23 cellular contexts compared by ENCODE assay signal in the genomic region with DNA sequence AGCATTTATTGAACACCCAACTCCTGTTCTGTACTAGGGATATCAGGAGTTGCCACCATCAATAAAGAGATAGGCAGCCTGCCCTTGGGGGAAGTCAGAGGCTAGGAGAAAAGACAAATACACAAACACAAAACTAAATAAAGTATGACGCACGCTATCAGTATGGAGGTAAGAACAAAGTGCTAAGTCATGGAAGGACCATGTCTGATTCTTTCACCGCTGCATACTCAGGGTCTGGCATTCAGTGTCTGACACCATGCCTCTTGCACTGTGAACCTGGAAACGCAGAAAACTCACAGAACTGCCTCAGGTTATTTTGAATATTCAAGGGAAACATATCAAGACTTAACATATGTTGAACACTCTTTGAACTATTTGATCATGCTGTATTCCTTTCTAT.
"Had no signal": no experiment of that assay in that cellular context is flagged by ENCODE, and none has a peak within 500 bp of the region (broad histone marks: within the 10 kb centered on the region; RNA-seq: fewer than 3 reads in every experiment).

No MANE protein-coding gene starts in this region.

- H3K4me2 ChIP-seq: SK-N-SH had no signal

- DNase-seq: Karpas-422, KG1, MG63, NCI-H1092, NCI-H1105 treated with DMSO at 0.1 percent for 48 hours, NCI-H1417 treated with DMSO at 0.1 percent for 48 hours, NCI-H146, NCI-H1694 treated with DMSO at 0.1 percent for 48 hours, NCI-H1930, NCI-H2081, NCI-H2107, NCI-H2227 treated with DMSO at 0.1 percent for 48 hours, NCI-H510A, NCI-H524 treated with DMSO at 0.1 percent for 48 hours, NCI-H69, NCI-H774, SHP77, SK-N-SH, SW 1271, T-cell had no signal

- H3K9ac ChIP-seq: SK-N-SH had no signal

- H3K27ac ChIP-seq: HL-60, RWPE1 had no signal

- ATAC-seq: T-cell had no signal

- H3K4me3 ChIP-seq: MG63 had no signal

- FAIRE-seq: HTR-8/SVneo had no signal

- H3K27me3 ChIP-seq: MG63 had no signal
